ENCODE assay signal across 8 cellular contexts in genomic region chr4:43132010-43132582, GRCh38.
DNase-seq lines count a peak whose midpoint lies in the region; ATAC-seq and TF ChIP-seq lines count a peak whose summit lies in the region.

No MANE protein-coding gene starts in this region.

- TF ChIP-seq CTCF in Calu3 (IDR thresholded peaks at IDR 0.05; ENCODE audit: unreplicated experiment) (peak; percentile 34), left ventricle myocardium inferior (IDR thresholded peaks at IDR 0.05; ENCODE audit: borderline replicate concordance) (peak; percentile 63)

- no peaks in the 10 kb centered on the region for H3K9me3 ChIP-seq in left ventricle myocardium inferior (replicated peaks)

- no peaks in the 10 kb centered on the region for H3K4me1 Mint-ChIP-seq in Calu3 (ENCODE audit: low read depth, unreplicated experiment)
- H3K4me1 Mint-ChIP-seq in activated T-helper 2 cell treated with anti-CD3 and anti-CD28 coated beads, Interferon-gamma antibody, Interleukin-2, Interleukin-4, amounts not matched to agents 10 μg/mL and 5 μg/mL and 100 μg/mL, durations not matched to agents 14 hours and 24 hours and 36 hours (ENCODE audit: low read depth), result no peaks in the 10 kb centered on the region
- no peaks in the 10 kb centered on the region for H3K4me1 Mint-ChIP-seq in activated T-helper 17 cell treated with anti-CD3 and anti-CD28 coated beads, Interleukin-2, amount 50 U/mL, for 72 hours

- BruUV-seq in Calu3 (replicated peaks; lab: Mats Ljungman, UMichigan), result no TSS peak

- no peaks in the 10 kb centered on the region for H3K27me3 ChIP-seq in left ventricle myocardium inferior (ENCODE audit: low read depth)

- CTCF ChIA-PET in Calu3 (lab: Charles Lee), result interaction anchor here (0.8 kb wide), 1 partner anchor 324 kb away, joined by 3 read pairs; no protein-coding TSS in a partner anchor

- ATAC-seq in GM18907 (IDR thresholded peaks at IDR 0.05; ENCODE audit: unreplicated experiment) (peak; percentile 84), HG03342 (IDR thresholded peaks at IDR 0.05; ENCODE audit: unreplicated experiment) (peak; percentile 82)
- no peak for ATAC-seq in activated T-helper 17 cell treated with anti-CD3 and anti-CD28 coated beads, Interleukin-2, amount 50 U/mL, for 72 hours (replicated peaks)

- H3K4me3 Mint-ChIP-seq in Calu3 (ENCODE audit: low read depth, unreplicated experiment), result no peak overlapping the region
- no peak overlapping the region for H3K4me3 Mint-ChIP-seq in activated T-helper 2 cell treated with anti-CD3 and anti-CD28 coated beads, Interferon-gamma antibody, Interleukin-2, Interleukin-4, amounts not matched to agents 10 μg/mL and 5 μg/mL and 100 μg/mL, durations not matched to agents 14 hours and 24 hours and 36 hours (ENCODE audit: low read depth)
- no peak overlapping the region for H3K4me3 Mint-ChIP-seq in activated T-helper 17 cell treated with anti-CD3 and anti-CD28 coated beads, Interleukin-2, amount 50 U/mL, for 72 hours

- intact Hi-C loops in Calu3 (cut with micrococcal nuclease; ENCODE audit: unreplicated experiment), result loop anchor here (5.0 kb wide), 2 partner anchors 340 to 1500 kb away; no protein-coding TSS in a partner anchor
- intact Hi-C loops in activated T-helper 2 cell treated with anti-CD3 and anti-CD28 coated beads, Interferon-gamma antibody, Interleukin-2, Interleukin-4, amounts not matched to agents 10 μg/mL and 5 μg/mL and 100 μg/mL, durations not matched to agents 14 hours and 24 hours and 36 hours (cut with micrococcal nuclease), result loop anchor here (5.0 kb wide), 1 partner anchor 1495 kb away; no protein-coding TSS in a partner anchor
- intact Hi-C loops in left ventricle myocardium inferior (cut with micrococcal nuclease), result no loop called here

- H3K4me3 ChIP-seq in left ventricle myocardium inferior (no peak overlapping the region), skeletal muscle cell (ENCODE audit: low read depth, low read length) (no peak overlapping the region)

- no peaks in the 10 kb centered on the region for H3K4me1 ChIP-seq in left ventricle myocardium inferior

- H3K36me3 Mint-ChIP-seq in Calu3 (ENCODE audit: insufficient read depth, unreplicated experiment), result no peaks in the 10 kb centered on the region
- no peaks in the 10 kb centered on the region for H3K36me3 Mint-ChIP-seq in activated T-helper 2 cell treated with anti-CD3 and anti-CD28 coated beads, Interferon-gamma antibody, Interleukin-2, Interleukin-4, amounts not matched to agents 10 μg/mL and 5 μg/mL and 100 μg/mL, durations not matched to agents 14 hours and 24 hours and 36 hours (ENCODE audit: low read depth)
- H3K36me3 Mint-ChIP-seq in activated T-helper 17 cell treated with anti-CD3 and anti-CD28 coated beads, Interleukin-2, amount 50 U/mL, for 72 hours (ENCODE audit: low read depth), result no peaks in the 10 kb centered on the region

- no peak overlapping the region for H3K27ac ChIP-seq in left ventricle myocardium inferior (replicated peaks)

- no peaks in the 10 kb centered on the region for H3K36me3 ChIP-seq in left ventricle myocardium inferior

- peak; percentile 54 for DNase-seq in Calu3
- peak; percentile 26 for DNase-seq in NCI-H524 treated with DMSO at 0.1 percent for 48 hours (lab: John Stamatoyannopoulos, UW)
- peak; percentile 11 for DNase-seq in activated T-helper 2 cell treated with anti-CD3 and anti-CD28 coated beads, Interferon-gamma antibody, Interleukin-2, Interleukin-4, amounts not matched to agents 10 μg/mL and 5 μg/mL and 100 μg/mL, durations not matched to agents 14 hours and 24 hours and 36 hours (ENCODE audit: low spot score)
- DNase-seq in left ventricle myocardium inferior, result peak; percentile 14
- peak; percentile 25 for DNase-seq in skeletal muscle cell (ENCODE audit: low read depth)

- no peak overlapping the region for H3K27ac Mint-ChIP-seq in Calu3 (ENCODE audit: unreplicated experiment)
- no peak overlapping the region for H3K27ac Mint-ChIP-seq in activated T-helper 2 cell treated with anti-CD3 and anti-CD28 coated beads, Interferon-gamma antibody, Interleukin-2, Interleukin-4, amounts not matched to agents 10 μg/mL and 5 μg/mL and 100 μg/mL, durations not matched to agents 14 hours and 24 hours and 36 hours
- no peak overlapping the region for H3K27ac Mint-ChIP-seq in activated T-helper 17 cell treated with anti-CD3 and anti-CD28 coated beads, Interleukin-2, amount 50 U/mL, for 72 hours

- no peaks in the 10 kb centered on the region for H3K27me3 Mint-ChIP-seq in Calu3 (ENCODE audit: unreplicated experiment)
- no peaks in the 10 kb centered on the region for H3K27me3 Mint-ChIP-seq in activated T-helper 2 cell treated with anti-CD3 and anti-CD28 coated beads, Interferon-gamma antibody, Interleukin-2, Interleukin-4, amounts not matched to agents 10 μg/mL and 5 μg/mL and 100 μg/mL, durations not matched to agents 14 hours and 24 hours and 36 hours (ENCODE audit: low read depth)
- no peaks in the 10 kb centered on the region for H3K27me3 Mint-ChIP-seq in activated T-helper 17 cell treated with anti-CD3 and anti-CD28 coated beads, Interleukin-2, amount 50 U/mL, for 72 hours

- no peaks in the 10 kb centered on the region for H3K9me3 Mint-ChIP-seq in Calu3 (ENCODE audit: low read depth, unreplicated experiment)
- H3K9me3 Mint-ChIP-seq in activated T-helper 2 cell treated with anti-CD3 and anti-CD28 coated beads, Interferon-gamma antibody, Interleukin-2, Interleukin-4, amounts not matched to agents 10 μg/mL and 5 μg/mL and 100 μg/mL, durations not matched to agents 14 hours and 24 hours and 36 hours, result no peaks in the 10 kb centered on the region
- no peaks in the 10 kb centered on the region for H3K9me3 Mint-ChIP-seq in activated T-helper 17 cell treated with anti-CD3 and anti-CD28 coated beads, Interleukin-2, amount 50 U/mL, for 72 hours
